2 cellular contexts compared by ENCODE assay signal in genomic region chr5:69075522-69076169, GRCh38.
TF ChIP-seq lines count a peak whose summit lies in the region.

No MANE protein-coding gene starts in this region.

TF ChIP-seq in GM23338, 12 proteins besides CTCF, POLR2A, EP300 and RAD21:
- no peak for TF ChIP-seq EZH2phosphoT487 (IDR thresholded peaks at IDR 0.05; ENCODE audit: unreplicated experiment)
- no peak for TF ChIP-seq STAT1 (IDR thresholded peaks at IDR 0.05; ENCODE audit: unreplicated experiment)
- TF ChIP-seq CREB1 (CRISPR knock-in tag; IDR thresholded peaks at IDR 0.05; ENCODE audit: low read depth): no peak
- no peak for TF ChIP-seq ZNF114 (CRISPR knock-in tag; IDR thresholded peaks at IDR 0.05)
- TF ChIP-seq NANOG (IDR thresholded peaks at IDR 0.05; ENCODE audit: borderline replicate concordance): no peak
- no peak for TF ChIP-seq ZNF331 (CRISPR knock-in tag; IDR thresholded peaks at IDR 0.05; ENCODE audit: low read depth)
- no peak for TF ChIP-seq EZH2 (IDR thresholded peaks at IDR 0.05; ENCODE audit: low read depth, unreplicated experiment)
- TF ChIP-seq ZNF462 (CRISPR knock-in tag; IDR thresholded peaks at IDR 0.05): no peak
- no peak for TF ChIP-seq ETS1 (IDR thresholded peaks at IDR 0.05)
- no peak for TF ChIP-seq REST (IDR thresholded peaks at IDR 0.05; ENCODE audit: unreplicated experiment)
- TF ChIP-seq POLR2AphosphoS5 (IDR thresholded peaks at IDR 0.05; ENCODE audit: low read depth): no peak
- no peak for TF ChIP-seq JUNB (IDR thresholded peaks at IDR 0.05; ENCODE audit: unreplicated experiment)

TF ChIP-seq in K562, 482 proteins besides CTCF, POLR2A, EP300 and RAD21:
- TF ChIP-seq HNRNPK (IDR thresholded peaks at IDR 0.05; ENCODE audit: low read depth, low read length, poor library complexity, severe bottlenecking) (no peak), ZNF354B (CRISPR knock-in tag; IDR thresholded peaks at IDR 0.05) (no peak), SMAD4 (CRISPR knock-in tag; conservative IDR thresholded peaks at IDR 0.05) (no peak), SIRT6 (IDR thresholded peaks at IDR 0.05; ENCODE audit: low read depth, low read length) (no peak), CHAMP1 (IDR thresholded peaks at IDR 0.05) (no peak), ETS2 (tag; IDR thresholded peaks at IDR 0.05; ENCODE audit: borderline replicate concordance, poor library complexity, severe bottlenecking) (no peak), BCL6 (CRISPR knock-in tag; IDR thresholded peaks at IDR 0.05) (no peak)
